Comparison of ENCODE assay signal across 7 cellular contexts in the genomic region with DNA sequence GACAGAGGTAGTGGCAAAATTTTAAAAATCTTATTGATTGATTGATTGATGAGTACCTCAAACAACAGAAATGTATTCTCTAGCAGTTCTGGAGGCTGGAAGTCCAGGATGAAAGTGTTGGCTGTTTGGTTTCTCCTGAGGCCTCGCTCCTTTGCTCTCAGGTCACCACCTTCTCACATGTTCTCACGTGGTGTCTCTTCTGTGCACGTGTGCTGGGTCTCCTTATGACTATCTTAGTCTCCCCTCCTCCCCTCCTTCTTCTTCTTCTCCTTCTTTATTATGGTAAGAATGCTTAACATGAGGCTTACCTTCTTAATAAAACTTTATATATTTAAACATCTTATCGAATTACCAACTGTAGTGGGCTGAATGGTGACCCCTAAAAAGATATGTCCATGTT.
"Had no signal": no experiment of that assay in that cellular context is flagged by ENCODE, and none has a peak within 500 bp of the region (broad histone marks: within the 10 kb centered on the region; RNA-seq: fewer than 3 reads in every experiment).

No MANE protein-coding gene starts in this region.

- FAIRE-seq: HTR-8/SVneo, K562 had no signal

- DNase-seq: IMR-90, KBM-7, KG1 had no signal

- H3K27ac ChIP-seq: HL-60, KMS-11 had no signal

- H3K4me3 ChIP-seq: K562 had no signal

- H3K4me2 ChIP-seq: KMS-11 had no signal

- H3K9ac ChIP-seq: KMS-11 had no signal

- ATAC-seq: K562 had no signal
